Comparison of ENCODE assay signal across 10 cellular contexts in genomic region chr4:99817310-99817885, GRCh38. TPM values are rescaled to one million over a fixed set of nuclear protein-coding genes. Genes with fewer than 3 reads are reported as not detected.
A peak's percentile ranks its signal among the peaks of the same experiment; 100 is the strongest.
DNase-seq lines count a peak whose midpoint lies in the region; ATAC-seq and FAIRE-seq lines count a peak whose summit lies in the region.
"Had no signal": no experiment of that assay in that cellular context is flagged by ENCODE, and none has a peak within 500 bp of the region (broad histone marks: within the 10 kb centered on the region; RNA-seq: fewer than 3 reads in every experiment).

No MANE protein-coding gene starts in this region.

- no peak for DNase-seq in GM18507 (ENCODE audit: extremely low spot score, insufficient read length, low read depth)
- DNase-seq in SKM-1 (lab: John Stamatoyannopoulos, UW; ENCODE audit: unreplicated experiment): peak; percentile 51
- no peak for DNase-seq in mesenchymal stem cell
- no peak for DNase-seq in stimulated activated CD4-positive, alpha-beta T cell treated with anti-CD3 and anti-CD28 coated beads, Interleukin-2, amount 100 ng/mL, for 48 hours
- no peak for DNase-seq in NCI-H1092 (lab: John Stamatoyannopoulos, UW)
- DNase-seq in caudate nucleus (lab: John Stamatoyannopoulos, UW): no peak

- H3K4me1 ChIP-seq in muscle layer of duodenum (ENCODE audit: control insufficient read depth in 1 of 2, insufficient read depth in 2 of 2, low read length in 2 of 2) (no peaks in the 10 kb centered on the region), mesenchymal stem cell (ENCODE audit: control insufficient read depth, insufficient read depth, low read depth, low read length) (no peaks in the 10 kb centered on the region)
- H3K4me1 ChIP-seq: HAP-1 had no signal

- no peak overlapping the region for H2AFZ ChIP-seq in mesenchymal stem cell (ENCODE audit: low read depth, low read length)

- no peak overlapping the region for H3K23ac ChIP-seq in mesenchymal stem cell (ENCODE audit: low read length in 2 of 2)

- WGBS in mesenchymal stem cell: 93% methylated on average over 4 of the region's 4 CpGs

- H3K27ac ChIP-seq in muscle layer of duodenum (ENCODE audit: low read length) (peak overlapping the region; percentile 57), mesenchymal stem cell (ENCODE audit: low read length, poor library complexity, severe bottlenecking) (no peak overlapping the region), caudate nucleus (ENCODE audit: low read depth, low read length) (no peak overlapping the region)

- H3K4me3 ChIP-seq in muscle layer of duodenum (ENCODE audit: low read depth in 1 of 2, low read length in 2 of 2) (peak overlapping the region; percentile 33 to 54), mesenchymal stem cell (ENCODE audit: insufficient read depth in 1 of 2, low read depth in 1 of 2, low read length in 2 of 2) (no peak overlapping the region)
- H3K4me3 ChIP-seq: HAP-1 had no signal

- no peak overlapping the region for H3K14ac ChIP-seq in mesenchymal stem cell (ENCODE audit: low read length in 2 of 2)

- no peak overlapping the region for H2BK120ac ChIP-seq in mesenchymal stem cell (ENCODE audit: low read depth, low read length)

- peak; percentile 11 for ATAC-seq in HG02623 (IDR thresholded peaks at IDR 0.05; ENCODE audit: unreplicated experiment)

- H3K9ac ChIP-seq in mesenchymal stem cell (ENCODE audit: low read length): no peak overlapping the region

- no peak overlapping the region for H3K4ac ChIP-seq in mesenchymal stem cell (ENCODE audit: low read depth in 1 of 2, low read length in 2 of 2)

- FAIRE-seq in GM18507 (lab: Jason Lieb, UNC): peak; percentile 96
- FAIRE-seq: TTC549 had no signal

- H3K79me1 ChIP-seq in mesenchymal stem cell (replicated peaks; ENCODE audit: low read length, poor library complexity, severe bottlenecking): no peaks in the 10 kb centered on the region

- H3K27me3 ChIP-seq in muscle layer of duodenum (ENCODE audit: low read depth, low read length) (no peaks in the 10 kb centered on the region), mesenchymal stem cell (ENCODE audit: control insufficient read depth in 1 of 2, insufficient read depth in 1 of 2, low read length in 2 of 2) (peaks cover 5 to 13% of the 10 kb centered on the region in 2 experiments)

- no peaks in the 10 kb centered on the region for H3K36me3 ChIP-seq in muscle layer of duodenum (ENCODE audit: control insufficient read depth in 1 of 2, insufficient read depth in 2 of 2, low read length in 2 of 2)
- H3K36me3 ChIP-seq in mesenchymal stem cell (ENCODE audit: control insufficient read depth in 1 of 2, insufficient read depth in 2 of 2, low read depth in 1 of 2, low read length in 2 of 2): no peaks in the 10 kb centered on the region
- H3K36me3 ChIP-seq: HAP-1 had no signal

- H4K8ac ChIP-seq in mesenchymal stem cell (ENCODE audit: low read length): no peak overlapping the region

- H3K4me2 ChIP-seq in mesenchymal stem cell (ENCODE audit: low read length, poor library complexity, severe bottlenecking): no peak overlapping the region

- no peak overlapping the region for H2AK5ac ChIP-seq in mesenchymal stem cell (ENCODE audit: low read length, severe bottlenecking)

- H3K18ac ChIP-seq in mesenchymal stem cell (ENCODE audit: low read depth in 1 of 2, low read length in 2 of 2): no peak overlapping the region

- H2BK5ac ChIP-seq in mesenchymal stem cell (ENCODE audit: low read depth, low read length, poor library complexity, severe bottlenecking): no peak overlapping the region

- H2BK15ac ChIP-seq in mesenchymal stem cell (ENCODE audit: low read depth, poor library complexity, severe bottlenecking): no peak overlapping the region

- no peak overlapping the region for H4K91ac ChIP-seq in mesenchymal stem cell (ENCODE audit: low read length)

- H3K9me3 ChIP-seq in muscle layer of duodenum (ENCODE audit: control insufficient read depth in 1 of 2, low read length in 2 of 2): no peaks in the 10 kb centered on the region
- H3K9me3 ChIP-seq in mesenchymal stem cell (ENCODE audit: control insufficient read depth, low read length): no peaks in the 10 kb centered on the region
- H3K9me3 ChIP-seq: HAP-1 had no signal

- no peak overlapping the region for H2BK12ac ChIP-seq in mesenchymal stem cell (ENCODE audit: low read length in 2 of 2)

RNA-seq across cellular contexts. Expression of gene DAPP1, which starts 0.8 kb away (rescaled TPM):
- not detected for polyA plus RNA-seq in mesenchymal stem cell (2013, experiment 1 of 2)
- not detected for polyA plus RNA-seq in mesenchymal stem cell (2013, experiment 2 of 2)

Comparison
In these comparisons a context has a peak if more than half of its experiments do, and no peak if none do; other contexts are left out.
1. H3K4me3 ChIP-seq: peak in muscle layer of duodenum (2 of 2); none in mesenchymal stem cell (0 of 2).